25 cellular contexts compared by ENCODE assay signal in genomic region chr20:63298731-63299312, GRCh38. TPM values are rescaled to one million over a fixed set of nuclear protein-coding genes. Genes with fewer than 3 reads are reported as not detected.
DNase-seq lines count a peak whose midpoint lies in the region; ATAC-seq, FAIRE-seq and TF ChIP-seq lines count a peak whose summit lies in the region.
"Had no signal": no experiment of that assay in that cellular context is flagged by ENCODE, and none has a peak within 500 bp of the region (broad histone marks: within the 10 kb centered on the region; RNA-seq: fewer than 3 reads in every experiment).

No MANE protein-coding gene starts in this region.

- POLR2A ChIA-PET in HepG2 (lab: Yijun Ruan, JAX) = no interaction called here

- BruUV-seq in HepG2 (replicated peaks; lab: Mats Ljungman, UMichigan) = no TSS peak

- peaks cover 9% of the 10 kb centered on the region for H3K36me3 Mint-ChIP-seq in astrocyte (ENCODE audit: low read depth, unreplicated experiment)
- peaks cover 4% of the 10 kb centered on the region for H3K36me3 Mint-ChIP-seq in glutamatergic neuron (ENCODE audit: unreplicated experiment)
- H3K36me3 Mint-ChIP-seq: CD14-positive monocyte; CD8-positive, alpha-beta memory T cell had no signal

- H3K4me1 Mint-ChIP-seq in astrocyte (ENCODE audit: low read depth, unreplicated experiment) (no peaks in the 10 kb centered on the region), glutamatergic neuron (ENCODE audit: low read depth, unreplicated experiment) (no peaks in the 10 kb centered on the region)
- H3K4me1 Mint-ChIP-seq: CD14-positive monocyte had no signal

- peak overlapping the region; percentile 40 for H3K4me3 Mint-ChIP-seq in astrocyte (ENCODE audit: unreplicated experiment)
- H3K4me3 Mint-ChIP-seq in glutamatergic neuron (ENCODE audit: unreplicated experiment) = peak overlapping the region; percentile 52
- H3K4me3 Mint-ChIP-seq: CD14-positive monocyte; CD4-positive, alpha-beta T cell; CD8-positive, alpha-beta memory T cell had no signal

- no peak for TF ChIP-seq CTCF in HepG2 (CRISPR knock-in tag; IDR thresholded peaks at IDR 0.05)
- TF ChIP-seq CTCF in right lobe of liver (IDR thresholded peaks at IDR 0.05) = no peak
- no peak for TF ChIP-seq CTCF in astrocyte (IDR thresholded peaks at IDR 0.05; ENCODE audit: insufficient read depth, low read depth, low read length)
- no peak for TF ChIP-seq CTCF in glutamatergic neuron (IDR thresholded peaks at IDR 0.05; ENCODE audit: partially characterized antibody, unreplicated experiment)

- no peak for TF ChIP-seq RAD21 in HepG2 (CRISPR knock-in tag; IDR thresholded peaks at IDR 0.05)

- H3K36me3 ChIP-seq in HepG2 (replicated peaks in 1 of 2; ENCODE audit: control insufficient read depth in 1 of 2, insufficient read depth in 2 of 2, low read length in 2 of 2) = no peaks in the 10 kb centered on the region
- H3K36me3 ChIP-seq in right lobe of liver = no peaks in the 10 kb centered on the region
- no peaks in the 10 kb centered on the region for H3K36me3 ChIP-seq in astrocyte (ENCODE audit: insufficient read depth, low read length)
- no peaks in the 10 kb centered on the region for H3K36me3 ChIP-seq in Karpas-422 (ENCODE audit: insufficient read depth, low read length)
- H3K36me3 ChIP-seq: BE2C; BLaER1 treated with 17β-estradiol and CSF1 and Interleukin-3, amounts not matched to agents 10 nM and 100 nM had no signal

- H3K4me3 ChIP-seq in HepG2 (replicated peaks in 1 of 3; ENCODE audit: insufficient read depth in 1 of 3, low read depth in 2 of 3, low read length in 3 of 3) (no peak overlapping the region), right lobe of liver (no peak overlapping the region), astrocyte (ENCODE audit: insufficient read depth, low read depth, low read length) (no peak overlapping the region), Karpas-422 (ENCODE audit: low read length) (no peak overlapping the region)
- H3K4me3 ChIP-seq: A549; BLaER1 treated with 17β-estradiol and CSF1 and Interleukin-3, amounts not matched to agents 10 nM and 100 nM had no signal

- H3K27ac ChIP-seq in HepG2 (ENCODE audit: extremely low read length, insufficient read depth, low read length) (no peak overlapping the region), right lobe of liver (no peak overlapping the region), astrocyte (ENCODE audit: low read depth, low read length) (no peak overlapping the region), Karpas-422 (ENCODE audit: low read length) (no peak overlapping the region)
- H3K27ac ChIP-seq: A549; BLaER1 treated with 17β-estradiol and CSF1 and Interleukin-3, amounts not matched to agents 10 nM and 100 nM had no signal

- WGBS in HepG2 (ENCODE audit: low lambda C conversion rate) = 35% methylated on average over 17 of the region's 17 CpGs
- 79% methylated on average over 9 of the region's 17 CpGs for WGBS in right lobe of liver (ENCODE audit: insufficient coverage, low coverage, low lambda C conversion rate, missing lambda C conversion rate)

- H3K27me3 Mint-ChIP-seq in astrocyte (ENCODE audit: low read depth, unreplicated experiment) (peaks cover 10% of the 10 kb centered on the region), glutamatergic neuron (ENCODE audit: unreplicated experiment) (peaks cover 9% of the 10 kb centered on the region)

- H3K27ac Mint-ChIP-seq in astrocyte (ENCODE audit: unreplicated experiment) (no peak overlapping the region), glutamatergic neuron (ENCODE audit: unreplicated experiment) (no peak overlapping the region)
- H3K27ac Mint-ChIP-seq: CD4-positive, alpha-beta T cell; CD8-positive, alpha-beta memory T cell had no signal

- H3K9me2 ChIP-seq in Karpas-422 (replicated peaks; ENCODE audit: insufficient read depth, low read length) = no peaks in the 10 kb centered on the region

- H3K4me2 ChIP-seq in HepG2 (ENCODE audit: low read depth, low read length) (no peak overlapping the region), astrocyte (ENCODE audit: low read length) (no peak overlapping the region), Karpas-422 (ENCODE audit: low read depth, low read length, poor library complexity, severe bottlenecking) (no peak overlapping the region)
- H3K4me2 ChIP-seq: A549; BLaER1 treated with 17β-estradiol and CSF1 and Interleukin-3, amounts not matched to agents 10 nM and 100 nM had no signal

- FAIRE-seq in HepG2 (lab: Jason Lieb, UNC) (no peak), astrocyte (lab: Jason Lieb, UNC) (no peak), GM12891 (lab: Jason Lieb, UNC) (no peak)
- FAIRE-seq: A549, D721Med, GM12892 had no signal

- no peak overlapping the region for H2AFZ ChIP-seq in HepG2 (ENCODE audit: low read length)
- no peak overlapping the region for H2AFZ ChIP-seq in astrocyte (ENCODE audit: low read depth, low read length)
- H2AFZ ChIP-seq in Karpas-422 (ENCODE audit: low read length) = no peak overlapping the region

- no peaks in the 10 kb centered on the region for H3K9me3 ChIP-seq in HepG2 (ENCODE audit: low read length)
- no peaks in the 10 kb centered on the region for H3K9me3 ChIP-seq in right lobe of liver
- peaks cover 3% of the 10 kb centered on the region for H3K9me3 ChIP-seq in astrocyte (ENCODE audit: insufficient read depth, low read depth, low read length)
- H3K9me3 ChIP-seq in Karpas-422 (ENCODE audit: low read length) = no peaks in the 10 kb centered on the region
- H3K9me3 ChIP-seq: BE2C had no signal

- TF ChIP-seq EP300 in HepG2 (IDR thresholded peaks at IDR 0.05; ENCODE audit: low read depth in 2 of 2, low read length in 2 of 2) (no peak), HepG2 (CRISPR knock-in tag; IDR thresholded peaks at IDR 0.05; ENCODE audit: borderline replicate concordance) (no peak)

- H3K79me2 ChIP-seq in HepG2 (ENCODE audit: insufficient read depth, low read length) (no peaks in the 10 kb centered on the region), astrocyte (ENCODE audit: insufficient read depth, low read length) (no peaks in the 10 kb centered on the region), Karpas-422 (ENCODE audit: low read length) (no peaks in the 10 kb centered on the region)

- H3K4me1 ChIP-seq in HepG2 (ENCODE audit: insufficient read depth, low read length) (no peaks in the 10 kb centered on the region), right lobe of liver (no peaks in the 10 kb centered on the region), astrocyte (ENCODE audit: insufficient read depth, low read length) (no peaks in the 10 kb centered on the region), Karpas-422 (ENCODE audit: low read length) (peaks cover 22% of the 10 kb centered on the region)
- H3K4me1 ChIP-seq: BE2C had no signal

- H3K27me3 ChIP-seq in HepG2 (ENCODE audit: control insufficient read depth in 1 of 2, insufficient read depth in 2 of 2, low read length in 2 of 2) (peaks cover 22 to 66% of the 10 kb centered on the region in 2 experiments; a peak in 4 of 5 replicates), right lobe of liver (peaks cover 0 to 11% of the 10 kb centered on the region in 2 donors), astrocyte (ENCODE audit: insufficient read depth, low read length) (peaks cover 29% of the 10 kb centered on the region), Karpas-422 (ENCODE audit: low read length) (no peaks in the 10 kb centered on the region)

- no peak overlapping the region for H3K9ac ChIP-seq in HepG2 (ENCODE audit: insufficient read depth, low read depth, low read length)
- no peak overlapping the region for H3K9ac ChIP-seq in astrocyte (ENCODE audit: low read length)
- H3K9ac ChIP-seq in Karpas-422 (ENCODE audit: low read length) = no peak overlapping the region
- H3K9ac ChIP-seq: BLaER1 treated with 17β-estradiol and CSF1 and Interleukin-3, amounts not matched to agents 10 nM and 100 nM had no signal

- ATAC-seq in HepG2 (no peak), right lobe of liver (no peak), HG03342 (IDR thresholded peaks at IDR 0.05; ENCODE audit: unreplicated experiment) (no peak)
- ATAC-seq: A549 had no signal

- H3K9me3 Mint-ChIP-seq in astrocyte (ENCODE audit: unreplicated experiment) = no peaks in the 10 kb centered on the region
- peaks cover 6% of the 10 kb centered on the region for H3K9me3 Mint-ChIP-seq in glutamatergic neuron (ENCODE audit: unreplicated experiment)

- in situ Hi-C loops in HepG2 (cut with HindIII; ENCODE audit: extremely low pct_ligation_motif_present, low pct_unique_long_range_greater_than_20kb) = no loop called here

- intact Hi-C loops in HepG2 (cut with micrococcal nuclease; ENCODE audit: unreplicated experiment) (loop anchor here (5.0 kb wide), 1 partner anchor 88 kb away; no protein-coding TSS in a partner anchor), right lobe of liver (cut with DNase I) (no loop called here)

- DNase-seq in HepG2 (ENCODE audit: low spot score) (no peak), right lobe of liver (no peak), astrocyte (ENCODE audit: low read depth) (no peak), glutamatergic neuron (no peak), GM12891 (ENCODE audit: insufficient read length, low spot score) (no peak), Karpas-422 (no peak)
- DNase-seq: 8988T; ACHN; AML-193; BE2C; CD4-positive, alpha-beta T cell; CD8-positive, alpha-beta memory T cell; DMS 273 treated with DMSO at 0.1 percent for 48 hours; DMS79; GF-D8; GOT3; H7; HCEC 1CT had no signal

- CTCF ChIA-PET in HepG2 (lab: Yijun Ruan, JAX; ENCODE audit: low intra/inter-chr PET ratio, low total read pairs) = no interaction called here

- TF ChIP-seq POLR2A in HepG2 (IDR thresholded peaks at IDR 0.05; ENCODE audit: insufficient read depth in 1 of 2, low read depth in 2 of 2, low read length in 2 of 2) = no peak
- TF ChIP-seq POLR2A in right lobe of liver (IDR thresholded peaks at IDR 0.05) = no peak
- TF ChIP-seq POLR2A in GM12891 (IDR thresholded peaks at IDR 0.05; ENCODE audit: low read depth, low read length) = no peak

- H4K20me1 ChIP-seq in HepG2 (ENCODE audit: insufficient read depth, low read length) (peaks cover 5% of the 10 kb centered on the region; the same call in 1 of the 2 replicates), astrocyte (ENCODE audit: insufficient read depth, low read length) (peaks cover 2% of the 10 kb centered on the region), Karpas-422 (ENCODE audit: insufficient read depth, low read depth, low read length) (no peaks in the 10 kb centered on the region)

RNA-seq across cellular contexts. Expression of gene COL20A1, which starts 5.8 kb away (rescaled TPM):
- total RNA-seq in HepG2 (2016; rRNA removed; fragmentation: Illumina TruSeq; extraction: Trizol) (not detected in 2 replicates), right lobe of liver (not detected), astrocyte (3.1 and 5.0 TPM in 2 replicates), glutamatergic neuron (ENCODE audit: unreplicated experiment) (2.1 TPM)
- not detected in 2 replicates for total RNA-seq in HepG2 (2016; cell fraction: cytosol; rRNA removed; fragmentation: Illumina TruSeq; extraction: Trizol; ENCODE audit: low read depth)
- not detected in 2 replicates for total RNA-seq in HepG2 (2016; cell fraction: insoluble cytoplasmic fraction; rRNA removed; fragmentation: Illumina TruSeq; extraction: Trizol)
- total RNA-seq in HepG2 (2016; cell fraction: membrane; rRNA removed; fragmentation: Illumina TruSeq; extraction: Trizol) = not detected in 2 replicates
- not detected in 2 replicates for total RNA-seq in HepG2 (2016; cell fraction: nucleus; rRNA removed; fragmentation: Illumina TruSeq; extraction: Trizol)
- polyA plus RNA-seq in HepG2 (2011; rRNA removed) = 0.03 TPM in 1 of 2 replicates, not detected in the other
- polyA plus RNA-seq in HepG2 (2011; cell fraction: cytosol; rRNA removed) = 0.03 TPM in 1 of 2 replicates, not detected in the other
- 0.09 and 0.14 TPM in 2 replicates for polyA plus RNA-seq in HepG2 (2011; cell fraction: nucleus; rRNA removed)
- not detected in 2 replicates for polyA plus RNA-seq in HepG2 (2012)
- polyA plus RNA-seq in HepG2 (2016; cell fraction: cytosol; fragmentation: Illumina TruSeq; extraction: Trizol; ENCODE audit: low read depth) = not detected in 2 replicates
- not detected in 2 replicates for polyA plus RNA-seq in HepG2 (2016; cell fraction: insoluble cytoplasmic fraction; fragmentation: Illumina TruSeq; extraction: Trizol; ENCODE audit: low read depth)
- polyA plus RNA-seq in HepG2 (2016; cell fraction: membrane; fragmentation: Illumina TruSeq; extraction: Trizol; ENCODE audit: low read depth) = not detected in 2 replicates
- not detected in 2 replicates for polyA plus RNA-seq in HepG2 (2016; cell fraction: nucleus; fragmentation: Illumina TruSeq; extraction: Trizol; ENCODE audit: insufficient read depth, low read depth)
- not detected in 2 replicates for polyA minus RNA-seq in HepG2 (2011; rRNA and poly(A)+ RNA removed; ENCODE audit: low replicate concordance)
- polyA minus RNA-seq in HepG2 (2011; cell fraction: cytosol; rRNA and poly(A)+ RNA removed) = not detected in 2 replicates
- polyA minus RNA-seq in HepG2 (2011; cell fraction: nucleus; rRNA and poly(A)+ RNA removed) = under 0.01 and 0.12 TPM in 2 replicates
- polyA plus RNA-seq in GM12891 (2012; ENCODE audit: low read depth, missing spikeins) = not detected
- 3.1 and 3.4 TPM in 2 replicates for total RNA-seq in Karpas-422 (2014; rRNA removed; shearing (Covaris generic); ENCODE audit: low replicate concordance)
- total RNA-seq: G401 had no signal
- polyA plus RNA-seq: CD14-positive monocyte; CD8-positive, alpha-beta memory T cell had no signal

RNA-seq across cellular contexts. Expression of gene ARFGAP1, which starts 26.2 kb away (rescaled TPM):
- total RNA-seq in HepG2 (2016; rRNA removed; fragmentation: Illumina TruSeq; extraction: Trizol) = 51.4 and 132 TPM in 2 replicates
- total RNA-seq in HepG2 (2016; cell fraction: cytosol; rRNA removed; fragmentation: Illumina TruSeq; extraction: Trizol; ENCODE audit: low read depth) = 32.3 and 33.5 TPM in 2 replicates
- 44.4 and 147 TPM in 2 replicates for total RNA-seq in HepG2 (2016; cell fraction: insoluble cytoplasmic fraction; rRNA removed; fragmentation: Illumina TruSeq; extraction: Trizol)
- 36.6 and 38.2 TPM in 2 replicates for total RNA-seq in HepG2 (2016; cell fraction: membrane; rRNA removed; fragmentation: Illumina TruSeq; extraction: Trizol)
- 173 and 206 TPM in 2 replicates for total RNA-seq in HepG2 (2016; cell fraction: nucleus; rRNA removed; fragmentation: Illumina TruSeq; extraction: Trizol)
- polyA plus RNA-seq in HepG2 (2011; rRNA removed) = 132 and 173 TPM in 2 replicates
- polyA plus RNA-seq in HepG2 (2011; cell fraction: cytosol; rRNA removed) = 40.1 and 86.0 TPM in 2 replicates
- 1,804 and 3,077 TPM in 2 replicates for polyA plus RNA-seq in HepG2 (2011; cell fraction: nucleus; rRNA removed)
- 112 and 149 TPM in 2 replicates for polyA plus RNA-seq in HepG2 (2012)
- polyA plus RNA-seq in HepG2 (2016; cell fraction: cytosol; fragmentation: Illumina TruSeq; extraction: Trizol; ENCODE audit: low read depth) = 5.1 and 5.7 TPM in 2 replicates
- polyA plus RNA-seq in HepG2 (2016; cell fraction: insoluble cytoplasmic fraction; fragmentation: Illumina TruSeq; extraction: Trizol; ENCODE audit: low read depth) = 47.2 and 54.2 TPM in 2 replicates
- 13.3 and 16.2 TPM in 2 replicates for polyA plus RNA-seq in HepG2 (2016; cell fraction: membrane; fragmentation: Illumina TruSeq; extraction: Trizol; ENCODE audit: low read depth)
- 572 and 622 TPM in 2 replicates for polyA plus RNA-seq in HepG2 (2016; cell fraction: nucleus; fragmentation: Illumina TruSeq; extraction: Trizol; ENCODE audit: insufficient read depth, low read depth)
- 69.2 and 278 TPM in 2 replicates for polyA minus RNA-seq in HepG2 (2011; rRNA and poly(A)+ RNA removed; ENCODE audit: low replicate concordance)
- 47.8 and 61.7 TPM in 2 replicates for polyA minus RNA-seq in HepG2 (2011; cell fraction: cytosol; rRNA and poly(A)+ RNA removed)
- polyA minus RNA-seq in HepG2 (2011; cell fraction: nucleus; rRNA and poly(A)+ RNA removed) = 203 and 232 TPM in 2 replicates
- 10 to 100 TPM; 17.4 to 42.8 (median 29.5) TPM for total RNA-seq in right lobe of liver
- 220 and 225 TPM in 2 replicates for total RNA-seq in astrocyte
- total RNA-seq in glutamatergic neuron (ENCODE audit: unreplicated experiment) = 93.6 TPM
- polyA plus RNA-seq in GM12891 (2012; ENCODE audit: low read depth, missing spikeins) = 36.5 TPM
- total RNA-seq in Karpas-422 (2014; rRNA removed; shearing (Covaris generic); ENCODE audit: low replicate concordance) = 49.2 and 61.3 TPM in 2 replicates

RNA-seq across cellular contexts. Expression of gene NKAIN4, which starts 44.6 kb away (rescaled TPM):
- not detected in 2 replicates for total RNA-seq in HepG2 (2016; rRNA removed; fragmentation: Illumina TruSeq; extraction: Trizol)
- not detected in 2 replicates for total RNA-seq in HepG2 (2016; cell fraction: cytosol; rRNA removed; fragmentation: Illumina TruSeq; extraction: Trizol; ENCODE audit: low read depth)
- not detected in 2 replicates for total RNA-seq in HepG2 (2016; cell fraction: insoluble cytoplasmic fraction; rRNA removed; fragmentation: Illumina TruSeq; extraction: Trizol)
- total RNA-seq in HepG2 (2016; cell fraction: membrane; rRNA removed; fragmentation: Illumina TruSeq; extraction: Trizol) = not detected in 2 replicates
- not detected in 2 replicates for total RNA-seq in HepG2 (2016; cell fraction: nucleus; rRNA removed; fragmentation: Illumina TruSeq; extraction: Trizol)
- polyA plus RNA-seq in HepG2 (2011; rRNA removed) = not detected in 2 replicates
- not detected in 2 replicates for polyA plus RNA-seq in HepG2 (2011; cell fraction: cytosol; rRNA removed)
- polyA plus RNA-seq in HepG2 (2011; cell fraction: nucleus; rRNA removed) = not detected in 2 replicates
- 0.27 TPM in 1 of 2 replicates, not detected in the other for polyA plus RNA-seq in HepG2 (2012)
- not detected in 2 replicates for polyA plus RNA-seq in HepG2 (2016; cell fraction: cytosol; fragmentation: Illumina TruSeq; extraction: Trizol; ENCODE audit: low read depth)
- polyA plus RNA-seq in HepG2 (2016; cell fraction: insoluble cytoplasmic fraction; fragmentation: Illumina TruSeq; extraction: Trizol; ENCODE audit: low read depth) = not detected in 2 replicates
- not detected in 2 replicates for polyA plus RNA-seq in HepG2 (2016; cell fraction: membrane; fragmentation: Illumina TruSeq; extraction: Trizol; ENCODE audit: low read depth)
- not detected in 2 replicates for polyA plus RNA-seq in HepG2 (2016; cell fraction: nucleus; fragmentation: Illumina TruSeq; extraction: Trizol; ENCODE audit: insufficient read depth, low read depth)
- not detected in 2 replicates for polyA minus RNA-seq in HepG2 (2011; rRNA and poly(A)+ RNA removed; ENCODE audit: low replicate concordance)
- polyA minus RNA-seq in HepG2 (2011; cell fraction: cytosol; rRNA and poly(A)+ RNA removed) = not detected in 2 replicates
- not detected in 2 replicates for polyA minus RNA-seq in HepG2 (2011; cell fraction: nucleus; rRNA and poly(A)+ RNA removed)
- total RNA-seq in right lobe of liver = not detected
- 146 and 162 TPM in 2 replicates for total RNA-seq in astrocyte
- total RNA-seq in glutamatergic neuron (ENCODE audit: unreplicated experiment) = 183 TPM
- polyA plus RNA-seq in GM12891 (2012; ENCODE audit: low read depth, missing spikeins) = not detected
- not detected in 2 replicates for total RNA-seq in Karpas-422 (2014; rRNA removed; shearing (Covaris generic); ENCODE audit: low replicate concordance)
- total RNA-seq: CD4-positive, alpha-beta T cell; CD8-positive, alpha-beta memory T cell had no signal
- polyA plus RNA-seq: CD14-positive monocyte; CD8-positive, alpha-beta memory T cell had no signal

Comparison
In these comparisons a context has a peak if more than half of its experiments do, and no peak if none do; other contexts are left out.
1. RNA of gene NKAIN4, which starts 44.6 kb away (total RNA-seq): 183 TPM in glutamatergic neuron (single experiment) and 146 to 162 TPM in astrocyte; not detected in HepG2, not detected in right lobe of liver and not detected in Karpas-422; every median in the first group is over 100 times any median in the second.